In the genomic region with DNA sequence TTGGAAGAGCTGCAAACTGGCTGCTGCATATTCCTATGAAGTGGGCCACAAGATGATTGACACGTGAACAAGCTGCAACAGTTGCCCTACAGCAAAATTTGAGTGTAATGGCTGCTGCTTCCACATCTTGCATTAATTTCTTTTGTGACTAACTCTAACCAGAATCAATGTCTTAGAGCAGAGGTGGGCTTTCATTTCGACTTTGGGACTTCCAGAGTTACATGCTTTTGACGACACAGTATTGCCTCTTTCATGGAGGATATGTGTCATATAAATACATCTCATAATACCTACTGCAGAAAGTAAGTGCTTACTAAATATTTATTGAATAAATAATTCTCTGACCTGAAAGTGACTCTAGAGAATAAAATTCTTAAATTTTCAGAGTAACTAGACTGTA, we compare ENCODE assay signal across 23 cellular contexts.
"Had no signal": no experiment of that assay in that cellular context is flagged by ENCODE, and none has a peak within 500 bp of the region (broad histone marks: within the 10 kb centered on the region; RNA-seq: fewer than 3 reads in every experiment).

No MANE protein-coding gene starts in this region.

- H3K27me3 ChIP-seq: ovary, right atrium auricular region, right lobe of liver, tibial nerve, uterus had no signal

- H3K9me3 Mint-ChIP-seq: memory B cell; naive thymus-derived CD4-positive, alpha-beta T cell; stimulated activated naive B cell treated with anti-CD40 and anti-IgM and Interleukin-4, amounts not matched to agents 10 μg/mL and 1 μg/mL and 100 μg/mL, for 72 hours had no signal

- H3K4me1 ChIP-seq: left ventricle myocardium inferior, right atrium auricular region, right lobe of liver, tibial nerve, uterus had no signal

- H3K27me3 Mint-ChIP-seq: naive thymus-derived CD4-positive, alpha-beta T cell; progenitor cell of endocrine pancreas; stimulated activated naive B cell treated with anti-CD40 and anti-IgM and Interleukin-4, amounts not matched to agents 10 μg/mL and 1 μg/mL and 100 μg/mL, for 72 hours; stimulated activated naive CD8-positive, alpha-beta T cell treated with anti-CD3 and anti-CD28 coated beads, Interleukin-15, Interleukin-2, amounts not matched to agents 100 ng/mL and 50 ng/mL, for 24 hours; type B pancreatic cell had no signal

- H3K4me3 ChIP-seq: left ventricle myocardium inferior, lung, mucosa of descending colon, ovary, right atrium auricular region, right lobe of liver, smooth muscle cell, tibial nerve, uterus had no signal

- ATAC-seq: mucosa of descending colon; naive thymus-derived CD4-positive, alpha-beta T cell; natural killer cell treated with Interleukin-12 subunit alpha and Interleukin-12 subunit beta and Interleukin-15 and Interleukin-18, amount 100 ng/mL, for 72 hours; right lobe of liver; stimulated activated naive B cell treated with anti-CD40 and anti-IgM and Interleukin-4, amounts not matched to agents 10 μg/mL and 1 μg/mL and 100 μg/mL, for 72 hours had no signal

- H3K4me1 Mint-ChIP-seq: memory B cell; stimulated activated naive B cell treated with anti-CD40 and anti-IgM and Interleukin-4, amounts not matched to agents 10 μg/mL and 1 μg/mL and 100 μg/mL, for 72 hours had no signal

- H3K27ac Mint-ChIP-seq: memory B cell; naive thymus-derived CD4-positive, alpha-beta T cell; natural killer cell treated with Interleukin-12 subunit alpha and Interleukin-12 subunit beta and Interleukin-15 and Interleukin-18, amount 100 ng/mL, for 72 hours; progenitor cell of endocrine pancreas; stimulated activated naive B cell treated with anti-CD40 and anti-IgM and Interleukin-4, amounts not matched to agents 10 μg/mL and 1 μg/mL and 100 μg/mL, for 72 hours; stimulated activated naive CD8-positive, alpha-beta T cell treated with anti-CD3 and anti-CD28 coated beads, Interleukin-15, Interleukin-2, amounts not matched to agents 100 ng/mL and 50 ng/mL, for 24 hours; type B pancreatic cell had no signal

- H3K36me3 ChIP-seq: left ventricle myocardium inferior, ovary, right atrium auricular region, right lobe of liver, tibial nerve, uterus had no signal

- H3K4me3 Mint-ChIP-seq: memory B cell; naive thymus-derived CD4-positive, alpha-beta T cell; natural killer cell treated with Interleukin-12 subunit alpha and Interleukin-12 subunit beta and Interleukin-15 and Interleukin-18, amount 100 ng/mL, for 72 hours; stimulated activated naive B cell treated with anti-CD40 and anti-IgM and Interleukin-4, amounts not matched to agents 10 μg/mL and 1 μg/mL and 100 μg/mL, for 72 hours; stimulated activated naive CD8-positive, alpha-beta T cell treated with anti-CD3 and anti-CD28 coated beads, Interleukin-15, Interleukin-2, amounts not matched to agents 100 ng/mL and 50 ng/mL, for 24 hours; type B pancreatic cell had no signal

- DNase-seq: islet precursor cell; left ventricle myocardium inferior; midbrain; mucosa of descending colon; naive thymus-derived CD4-positive, alpha-beta T cell; ovary; right lobe of liver; stimulated activated CD4-positive, alpha-beta T cell treated with anti-CD3 and anti-CD28 coated beads, Interleukin-1b, Interleukin-23, amount 100 ng/mL, for 48 hours; stimulated activated CD4-positive, alpha-beta T cell treated with anti-CD3 and anti-CD28 coated beads, Interleukin-2, amount 100 ng/mL, for 48 hours; stimulated activated CD4-positive, alpha-beta T cell treated with anti-CD3 and anti-CD28 coated beads, Interleukin-4, amount 100 ng/mL, for 4 hours; stimulated activated CD8-positive, alpha-beta memory T cell treated with anti-CD3 and anti-CD28 coated beads, Interleukin-4, amount 100 ng/mL, for 48 hours; stimulated activated naive B cell treated with anti-CD40 and anti-IgM and Interleukin-4, amounts not matched to agents 10 μg/mL and 1 μg/mL and 100 μg/mL, for 72 hours; substantia nigra; uterus had no signal

- H3K4me2 ChIP-seq: smooth muscle cell had no signal

- H3K27ac ChIP-seq: left ventricle myocardium inferior, ovary, right atrium auricular region, right lobe of liver, tibial nerve, uterus had no signal

- H3K9me3 ChIP-seq: left ventricle myocardium inferior, mucosa of descending colon, ovary, right atrium auricular region, right lobe of liver, tibial nerve, uterus had no signal

- H3K36me3 Mint-ChIP-seq: memory B cell; naive thymus-derived CD4-positive, alpha-beta T cell; natural killer cell treated with Interleukin-12 subunit alpha and Interleukin-12 subunit beta and Interleukin-15 and Interleukin-18, amount 100 ng/mL, for 72 hours; stimulated activated naive B cell treated with anti-CD40 and anti-IgM and Interleukin-4, amounts not matched to agents 10 μg/mL and 1 μg/mL and 100 μg/mL, for 72 hours; type B pancreatic cell had no signal
